In genomic region chr6:42756713-42757112, GRCh38 we compare ENCODE assay signal across 15 cellular contexts. TPM values are rescaled to one million over a fixed set of nuclear protein-coding genes. Genes with fewer than 3 reads are reported as not detected.
"Had no signal": no experiment of that assay in that cellular context is flagged by ENCODE, and none has a peak within 500 bp of the region (broad histone marks: within the 10 kb centered on the region; RNA-seq: fewer than 3 reads in every experiment).

No MANE protein-coding gene starts in this region.

- H3K27me3 ChIP-seq: pancreas had no signal

- H3K4me3 ChIP-seq: coronary artery, lung, mucosa of descending colon, pancreas, thoracic aorta had no signal

- H3K27ac ChIP-seq: coronary artery, pancreas, thoracic aorta had no signal

- DNase-seq: activated CD4-positive, alpha-beta T cell treated with anti-CD3 and anti-CD28 coated beads, Interleukin-2, amount 50 U/mL, for 48 hours; amniotic stem cell; effector CD8-positive, alpha-beta T cell; foreskin fibroblast; glutamatergic neuron; mucosa of descending colon; naive thymus-derived CD4-positive, alpha-beta T cell; pancreas; stimulated activated CD4-positive, alpha-beta T cell treated with anti-CD3 and anti-CD28 coated beads, Interleukin-12 subunit alpha, Interleukin-12 subunit beta, amount 100 ng/mL, for 4 hours; stimulated activated CD4-positive, alpha-beta T cell treated with anti-CD3 and anti-CD28 coated beads, Interleukin-2, amount 100 ng/mL, for 24 hours; T1000 had no signal

- H3K4me1 ChIP-seq: pancreas had no signal

- H3K9me3 ChIP-seq: mucosa of descending colon, pancreas, thoracic aorta had no signal

- H3K36me3 ChIP-seq: pancreas, thoracic aorta had no signal

RNA-seq across cellular contexts. Expression of gene PRPH2, which starts 34.3 kb away (rescaled TPM):
- total RNA-seq: activated naive CD4-positive, alpha-beta T cell treated with anti-CD3 and anti-CD28 coated beads, Interleukin-2, amount 50 U/mL, for 72 hours; naive thymus-derived CD4-positive, alpha-beta T cell had no signal
